In genomic region chr2:120490091-120490798, GRCh38 we compare ENCODE assay signal across 30 cellular contexts.
"Had no signal": no experiment of that assay in that cellular context is flagged by ENCODE, and none has a peak within 500 bp of the region (broad histone marks: within the 10 kb centered on the region; RNA-seq: fewer than 3 reads in every experiment).

No MANE protein-coding gene starts in this region.

- H3K9me3 ChIP-seq: heart right ventricle, mucosa of descending colon, prostate gland, right atrium auricular region, thoracic aorta, tibial nerve, upper lobe of left lung had no signal

- H3K36me3 ChIP-seq: heart right ventricle, prostate gland, right atrium auricular region, thoracic aorta, tibial nerve, upper lobe of left lung had no signal

- ATAC-seq: esophagus mucosa; mucosa of descending colon; stimulated activated naive B cell treated with anti-CD40 and anti-IgM and Interleukin-4, amounts not matched to agents 10 μg/mL and 1 μg/mL and 100 μg/mL, for 72 hours had no signal

- H3K27ac Mint-ChIP-seq: mesothelial cell of epicardium; naive B cell; natural killer cell treated with Interleukin-12 subunit alpha and Interleukin-12 subunit beta and Interleukin-15 and Interleukin-18, amount 100 ng/mL, for 72 hours; stimulated activated naive B cell treated with anti-CD40 and anti-IgM and Interleukin-4, amounts not matched to agents 10 μg/mL and 1 μg/mL and 100 μg/mL, for 72 hours; stimulated activated naive CD8-positive, alpha-beta T cell treated with anti-CD3 and anti-CD28 coated beads, Interleukin-15, Interleukin-2, amounts not matched to agents 100 ng/mL and 50 ng/mL, for 24 hours had no signal

- H3K27me3 ChIP-seq: right atrium auricular region, tibial nerve, upper lobe of left lung had no signal

- FAIRE-seq: colon, islet of Langerhans, urothelium cell line had no signal

- H3K4me1 ChIP-seq: heart right ventricle, prostate gland, right atrium auricular region, tibial nerve, upper lobe of left lung had no signal

- DNase-seq: cerebellar nuclear complex; effector CD4-positive, alpha-beta T cell; foreskin fibroblast; glutamatergic neuron; heart right ventricle; hippocampal formation; kidney glomerular epithelial cell; mesenchymal stem cell; mucosa of descending colon; naive B cell; stimulated activated CD4-positive, alpha-beta T cell treated with anti-CD3 and anti-CD28 coated beads, Interleukin-15, amount 100 ng/mL, for 24 hours; stimulated activated CD4-positive, alpha-beta T cell treated with anti-CD3 and anti-CD28 coated beads, Interleukin-2, amount 100 ng/mL, for 48 hours; stimulated activated naive B cell treated with anti-CD40 and anti-IgM and Interleukin-4, amounts not matched to agents 10 μg/mL and 1 μg/mL and 100 μg/mL, for 72 hours; upper lobe of left lung had no signal

- H3K4me3 Mint-ChIP-seq: mesothelial cell of epicardium; naive B cell; natural killer cell treated with Interleukin-12 subunit alpha and Interleukin-12 subunit beta and Interleukin-15 and Interleukin-18, amount 100 ng/mL, for 72 hours; neural crest cell; stimulated activated naive B cell treated with anti-CD40 and anti-IgM and Interleukin-4, amounts not matched to agents 10 μg/mL and 1 μg/mL and 100 μg/mL, for 72 hours; stimulated activated naive CD8-positive, alpha-beta T cell treated with anti-CD3 and anti-CD28 coated beads, Interleukin-15, Interleukin-2, amounts not matched to agents 100 ng/mL and 50 ng/mL, for 24 hours had no signal

- H3K9me3 Mint-ChIP-seq: mesothelial cell of epicardium; naive B cell; natural killer cell treated with Interleukin-12 subunit alpha and Interleukin-12 subunit beta and Interleukin-15 and Interleukin-18, amount 100 ng/mL, for 72 hours; neural crest cell; stimulated activated naive B cell treated with anti-CD40 and anti-IgM and Interleukin-4, amounts not matched to agents 10 μg/mL and 1 μg/mL and 100 μg/mL, for 72 hours; stimulated activated naive CD8-positive, alpha-beta T cell treated with anti-CD3 and anti-CD28 coated beads, Interleukin-15, Interleukin-2, amounts not matched to agents 100 ng/mL and 50 ng/mL, for 24 hours had no signal

- H3K4me1 Mint-ChIP-seq: mesothelial cell of epicardium, naive B cell had no signal

- H3K27ac ChIP-seq: dorsolateral prefrontal cortex, epithelial cell of prostate, heart right ventricle, prostate gland, right atrium auricular region, skin epidermis, thoracic aorta, tibial nerve, upper lobe of left lung had no signal

- H3K36me3 Mint-ChIP-seq: mesothelial cell of epicardium; naive B cell; natural killer cell treated with Interleukin-12 subunit alpha and Interleukin-12 subunit beta and Interleukin-15 and Interleukin-18, amount 100 ng/mL, for 72 hours; stimulated activated naive B cell treated with anti-CD40 and anti-IgM and Interleukin-4, amounts not matched to agents 10 μg/mL and 1 μg/mL and 100 μg/mL, for 72 hours had no signal

- H3K4me3 ChIP-seq: dorsolateral prefrontal cortex, heart right ventricle, lung, mucosa of descending colon, prostate gland, right atrium auricular region, skin epidermis, thoracic aorta, tibial nerve, upper lobe of left lung had no signal
